ENCODE assay signal across 1 cellular context in the genomic region with DNA sequence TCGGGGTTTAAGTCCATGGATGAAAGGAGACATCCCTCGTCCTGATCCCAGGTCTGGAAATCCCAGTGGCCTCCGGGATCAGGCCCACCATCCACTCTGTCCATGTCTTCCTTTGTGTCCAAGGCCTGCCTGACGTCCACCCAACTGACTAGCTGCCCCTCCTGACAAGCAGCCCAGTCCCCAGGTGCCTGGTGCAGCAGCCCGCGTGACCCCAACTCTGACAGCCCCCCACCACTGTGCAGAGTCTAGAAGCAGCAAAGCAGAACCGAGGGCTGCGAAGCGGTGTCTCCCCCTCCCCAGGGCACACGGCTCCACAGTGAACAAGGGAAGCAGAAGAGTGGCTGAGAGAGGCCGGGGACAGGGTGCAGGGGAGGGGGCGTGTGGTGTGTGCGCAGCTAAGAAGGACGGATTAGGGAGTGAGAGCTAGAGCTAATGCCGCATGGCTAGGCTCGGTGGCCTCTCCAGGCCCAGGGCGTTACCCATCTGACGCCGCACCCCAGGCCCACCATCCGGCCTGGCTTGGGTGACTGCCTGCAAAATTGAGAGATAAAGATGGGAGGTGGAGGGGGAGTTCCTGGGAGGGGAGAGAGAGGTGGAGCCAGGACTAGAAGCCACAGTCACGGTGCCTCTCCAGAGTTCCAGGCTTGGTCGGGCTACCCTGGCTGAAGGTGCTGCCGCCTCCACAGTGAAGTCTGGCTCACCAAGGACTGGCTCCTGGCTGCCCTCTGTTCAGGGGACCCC.
TF ChIP-seq lines count a peak whose summit lies in the region.

No MANE protein-coding gene starts in this region.

TF ChIP-seq in WTC11, 78 proteins besides CTCF, POLR2A, EP300 and RAD21:
- no peak for TF ChIP-seq TP53 (CRISPR knock-in tag; IDR thresholded peaks at IDR 0.05)
- TF ChIP-seq FOXP1 (CRISPR knock-in tag; IDR thresholded peaks at IDR 0.05; ENCODE audit: borderline replicate concordance) = no peak
- no peak for TF ChIP-seq TEAD1 (CRISPR knock-in tag; IDR thresholded peaks at IDR 0.05)
- TF ChIP-seq NR1H2 (CRISPR knock-in tag; IDR thresholded peaks at IDR 0.05) = no peak
- TF ChIP-seq ATF1 (CRISPR knock-in tag; IDR thresholded peaks at IDR 0.05) = no peak
- TF ChIP-seq GTF2I (CRISPR knock-in tag; conservative IDR thresholded peaks at IDR 0.05) = no peak
